In genomic region chr11:35292290-35292689, GRCh38 we compare ENCODE assay signal across 17 cellular contexts.
DNase-seq lines count a peak whose midpoint lies in the region; ATAC-seq and TF ChIP-seq lines count a peak whose summit lies in the region.
"Had no signal": no experiment of that assay in that cellular context is flagged by ENCODE, and none has a peak within 500 bp of the region (broad histone marks: within the 10 kb centered on the region; RNA-seq: fewer than 3 reads in every experiment).

No MANE protein-coding gene starts in this region.

- H4K5ac ChIP-seq in IMR-90 (ENCODE audit: low read depth, low read length) (no peak overlapping the region), mesendoderm (ENCODE audit: low read length) (no peak overlapping the region)

- no peak for TF ChIP-seq CTCF in IMR-90 (conservative IDR thresholded peaks at IDR 0.05; ENCODE audit: low read depth, low read length)

- H3K9ac ChIP-seq in IMR-90 (ENCODE audit: low read depth, low read length) (no peak overlapping the region), mesendoderm (ENCODE audit: low read length) (no peak overlapping the region)

- H3K27ac ChIP-seq in IMR-90 (ENCODE audit: insufficient read depth, low read length) (no peak overlapping the region), mesendoderm (ENCODE audit: low read depth, low read length) (no peak overlapping the region)
- H3K27ac ChIP-seq: 22Rv1, tibial nerve had no signal

- H3K27me3 ChIP-seq in IMR-90 (ENCODE audit: control insufficient read depth, insufficient read depth, low read length) (no peaks in the 10 kb centered on the region), mesendoderm (ENCODE audit: insufficient read depth, low read length, poor library complexity) (no peaks in the 10 kb centered on the region)
- H3K27me3 ChIP-seq: BE2C, tibial nerve had no signal

- H2AFZ ChIP-seq in IMR-90 (replicated peaks; ENCODE audit: low read length, poor library complexity): no peak overlapping the region

- 0 out of 2 replicates have a peak overlapping the region, but pooled peaks have one; percentile 57 for H2AK5ac ChIP-seq in IMR-90 (ENCODE audit: low read depth, low read length)
- H2AK5ac ChIP-seq in mesendoderm (ENCODE audit: low read length): no peak overlapping the region

- peak; percentile 11 for DNase-seq in DMS53 (lab: John Stamatoyannopoulos, UW)
- no peak for DNase-seq in DMS53 treated with DMSO at 0.1 percent for 48 hours (lab: John Stamatoyannopoulos, UW; ENCODE audit: unreplicated experiment)
- no peak for DNase-seq in IMR-90
- peak; percentile 62 for DNase-seq in NCI-H69 (lab: John Stamatoyannopoulos, UW)
- DNase-seq in mesendoderm: peak; percentile 28
- no peak for DNase-seq in midbrain (lab: John Stamatoyannopoulos, UW)
- DNase-seq in stimulated activated CD8-positive, alpha-beta memory T cell treated with anti-CD3 and anti-CD28 coated beads, Interleukin-4, amount 100 ng/mL, for 48 hours: no peak
- DNase-seq: BE2C, endodermal cell, immature natural killer cell, naive B cell, NCI-H2081 treated with DMSO at 0.1 percent for 48 hours, small intestine, T-helper 1 cell had no signal

- TF ChIP-seq POLR2A in IMR-90 (IDR thresholded peaks at IDR 0.05; ENCODE audit: low read depth, low read length): no peak

- no peaks in the 10 kb centered on the region for H3K9me3 ChIP-seq in IMR-90 (ENCODE audit: control insufficient read depth, insufficient read depth, low read length)
- H3K9me3 ChIP-seq: BE2C, tibial nerve had no signal

- H3K79me2 ChIP-seq in mesendoderm (ENCODE audit: control insufficient read depth, insufficient read depth, low read length): no peaks in the 10 kb centered on the region

- H3K79me1 ChIP-seq in IMR-90 (ENCODE audit: low read depth in 1 of 2, low read length in 2 of 2): no peaks in the 10 kb centered on the region; a peak in 1 of 4 replicates
- no peaks in the 10 kb centered on the region for H3K79me1 ChIP-seq in mesendoderm (ENCODE audit: low read length)

- intact Hi-C loops in IMR-90 (cut with micrococcal nuclease): no loop called here

- H4K8ac ChIP-seq in IMR-90 (ENCODE audit: low read depth in 2 of 2, low read length in 2 of 2) (no peak overlapping the region), mesendoderm (ENCODE audit: low read depth, low read length) (no peak overlapping the region)

- WGBS in IMR-90 (ENCODE audit: extremely low coverage in 2 of 2, insufficient read length in 1 of 2), 2 experiments: no CpG with 5 or more reads among the region's 5 CpGs
- WGBS in mesendoderm (ENCODE audit: extremely low coverage, insufficient coverage, low lambda C conversion rate): no CpG with 5 or more reads among the region's 5 CpGs

- no peak overlapping the region for H3K4me2 ChIP-seq in IMR-90 (ENCODE audit: low read depth, low read length)
- no peak overlapping the region for H3K4me2 ChIP-seq in mesendoderm (ENCODE audit: low read length)

- H3K36me3 ChIP-seq in IMR-90 (ENCODE audit: control insufficient read depth, insufficient read depth, low read length): no peaks in the 10 kb centered on the region
- no peaks in the 10 kb centered on the region for H3K36me3 ChIP-seq in mesendoderm (ENCODE audit: control insufficient read depth, insufficient read depth, low read length)
- H3K36me3 ChIP-seq: BE2C, tibial nerve had no signal

- H3K18ac ChIP-seq in IMR-90 (ENCODE audit: low read depth, low read length) (no peak overlapping the region), mesendoderm (ENCODE audit: low read length) (no peak overlapping the region)

- ATAC-seq in IMR-90 (ENCODE audit: low read depth) (no peak), GM18517 (IDR thresholded peaks at IDR 0.05; ENCODE audit: unreplicated experiment) (no peak)

- H2BK120ac ChIP-seq in IMR-90 (ENCODE audit: low read depth, low read length) (no peak overlapping the region), mesendoderm (ENCODE audit: low read depth, low read length) (no peak overlapping the region)

- no TSS peak for BruUV-seq in IMR-90 (replicated peaks; lab: Mats Ljungman, UMichigan)

- no peak overlapping the region for H4K91ac ChIP-seq in IMR-90 (ENCODE audit: insufficient read depth, low read depth, low read length)

- H2BK15ac ChIP-seq in IMR-90 (ENCODE audit: low read depth, low read length) (peak overlapping the region; percentile 23; the same call in 1 of the 3 replicates), mesendoderm (replicated peaks; ENCODE audit: low read depth) (no peak overlapping the region)

- H3K56ac ChIP-seq in IMR-90 (ENCODE audit: extremely low read depth, insufficient read depth, low read length) (no peak overlapping the region), mesendoderm (ENCODE audit: low read length) (no peak overlapping the region)

- H3K9me1 ChIP-seq in IMR-90 (ENCODE audit: insufficient read depth, low read length): peaks cover 8% of the 10 kb centered on the region; the same call in 1 of the 2 replicates

- no peak for TF ChIP-seq RAD21 in IMR-90 (IDR thresholded peaks at IDR 0.05; ENCODE audit: low read length)

- H3K4me3 ChIP-seq in IMR-90 (ENCODE audit: insufficient read depth, low read depth, low read length) (no peak overlapping the region), mesendoderm (ENCODE audit: low read length) (no peak overlapping the region)
- H3K4me3 ChIP-seq: tibial nerve had no signal

- H3K4ac ChIP-seq in IMR-90 (ENCODE audit: low read depth, low read length) (no peak overlapping the region), mesendoderm (ENCODE audit: low read depth, low read length) (no peak overlapping the region)

- POLR2A ChIA-PET in IMR-90 (lab: Charles Lee; ENCODE audit: unreplicated experiment): no interaction called here

- in situ Hi-C loops in IMR-90 (cut with MboI; ENCODE audit: low sequenced_read_pairs): no loop called here

- H2BK20ac ChIP-seq in IMR-90 (ENCODE audit: low read depth, low read length): no peak overlapping the region

- H4K20me1 ChIP-seq in IMR-90 (ENCODE audit: insufficient read depth, low read length): no peaks in the 10 kb centered on the region

- no peak overlapping the region for H2AK9ac ChIP-seq in IMR-90 (replicated peaks; ENCODE audit: low read depth, low read length, poor library complexity)

- CTCF ChIA-PET in IMR-90 (lab: Yijun Ruan, JAX): interaction anchor here (3.2 kb wide), 1 partner anchor 13 kb away, joined by 8 read pairs; no protein-coding TSS in a partner anchor

- H2BK5ac ChIP-seq in IMR-90 (ENCODE audit: low read depth, low read length, poor library complexity, severe bottlenecking): no peak overlapping the region
- no peak overlapping the region for H2BK5ac ChIP-seq in mesendoderm (ENCODE audit: low read length)

- no peak overlapping the region for H3K23ac ChIP-seq in IMR-90 (ENCODE audit: low read depth, low read length)
- no peak overlapping the region for H3K23ac ChIP-seq in mesendoderm (ENCODE audit: low read length)

- dilution Hi-C loops in IMR-90 (cut with HindIII; ENCODE audit: low sequenced_read_pairs, unreplicated experiment): no loop called here

- no peak overlapping the region for H3K14ac ChIP-seq in IMR-90 (replicated peaks; ENCODE audit: low read depth, low read length)

- peaks cover 11% of the 10 kb centered on the region for H3K4me1 ChIP-seq in IMR-90 (ENCODE audit: control insufficient read depth, insufficient read depth, low read length)
- H3K4me1 ChIP-seq in mesendoderm (ENCODE audit: control insufficient read depth, low read depth, low read length): no peaks in the 10 kb centered on the region
- H3K4me1 ChIP-seq: BE2C, tibial nerve had no signal

TF ChIP-seq in IMR-90, 13 proteins besides CTCF, POLR2A, EP300 and RAD21:
- TF ChIP-seq CEBPB (IDR thresholded peaks at IDR 0.05; ENCODE audit: low read depth, low read length): no peak
- no peak for TF ChIP-seq MAFK (IDR thresholded peaks at IDR 0.05; ENCODE audit: low read depth, low read length)
- no peak for TF ChIP-seq USF2 (IDR thresholded peaks at IDR 0.05; ENCODE audit: low read depth, low read length)
- no peak for TF ChIP-seq RFX5 (IDR thresholded peaks at IDR 0.05; ENCODE audit: low read depth, low read length)
- TF ChIP-seq FOS (IDR thresholded peaks at IDR 0.05; ENCODE audit: low read depth, low read length): no peak
- no peak for TF ChIP-seq MXI1 (IDR thresholded peaks at IDR 0.05; ENCODE audit: borderline replicate concordance, low read depth, low read length)
- TF ChIP-seq NFE2L2 (IDR thresholded peaks at IDR 0.05; ENCODE audit: low read depth, low read length): no peak
- no peak for TF ChIP-seq MAZ (IDR thresholded peaks at IDR 0.05; ENCODE audit: borderline replicate concordance, low read depth, low read length)
- TF ChIP-seq ELK1 (IDR thresholded peaks at IDR 0.05; ENCODE audit: borderline replicate concordance, low read depth, low read length): no peak
- no peak for TF ChIP-seq RCOR1 (IDR thresholded peaks at IDR 0.05; ENCODE audit: insufficient replicate concordance, low read length)
- TF ChIP-seq SMC3 (IDR thresholded peaks at IDR 0.05; ENCODE audit: low read depth, low read length): no peak
- TF ChIP-seq BHLHE40 (IDR thresholded peaks at IDR 0.05; ENCODE audit: low read depth, low read length): no peak
- no peak for TF ChIP-seq CHD1 (IDR thresholded peaks at IDR 0.05; ENCODE audit: low read depth, low read length)

Comparison
In these comparisons a context has a peak if more than half of its experiments do, and no peak if none do; other contexts are left out.
1. DNase-seq: peak in DMS53 (single experiment), NCI-H69 (single experiment) and mesendoderm (single experiment); none in DMS53 treated with DMSO at 0.1 percent for 48 hours (single experiment), IMR-90 (single experiment), midbrain (single experiment) and stimulated activated CD8-positive, alpha-beta memory T cell treated with anti-CD3 and anti-CD28 coated beads, Interleukin-4, amount 100 ng/mL, for 48 hours (single experiment).